26 cellular contexts compared by ENCODE assay signal in genomic region chr6:24564081-24564480, GRCh38.
"Had no signal": no experiment of that assay in that cellular context is flagged by ENCODE, and none has a peak within 500 bp of the region (broad histone marks: within the 10 kb centered on the region; RNA-seq: fewer than 3 reads in every experiment).

No MANE protein-coding gene starts in this region.

- DNase-seq: activated CD4-positive, CD25-positive, alpha-beta regulatory T cell; activated CD8-positive, alpha-beta memory T cell treated with anti-CD3 and anti-CD28 coated beads, Interleukin-2, amount 50 U/mL, for 4 hours; activated CD8-positive, alpha-beta T cell treated with anti-CD3 and anti-CD28 coated beads for 36 hours; activated naive CD4-positive, alpha-beta T cell treated with anti-CD3 and anti-CD28 coated beads, Interleukin-2, amount 50 U/mL, for 16 hours; activated T-cell treated with anti-CD3 and anti-CD28 coated beads, Interleukin-2, amount 50 U/mL, for 72 hours; amniotic stem cell; body of pancreas; central memory CD4-positive, alpha-beta T cell; NCI-H1092; NCI-H1417; NCI-H1694 treated with DMSO at 0.1 percent for 48 hours; NCI-H2227 treated with DMSO at 0.1 percent for 48 hours; NCI-H446 treated with DMSO at 0.1 percent for 48 hours; NCI-H524 treated with DMSO at 0.1 percent for 48 hours; NCI-H774; NK-92 treated with Interleukin-12 subunit alpha and Interleukin-12 subunit beta, amount 100 ng/mL, for 24 hours; OCI-M1; RPMI8226; T-cell; T-helper 2 cell; T1000 had no signal

- ATAC-seq: activated CD8-positive, alpha-beta T cell treated with anti-CD3 and anti-CD28 coated beads for 36 hours; activated T-cell treated with anti-CD3 and anti-CD28 coated beads, Interleukin-2, amount 50 U/mL, for 72 hours; body of pancreas; Panc1; T-cell had no signal

- H3K4me3 ChIP-seq: ascending aorta, body of pancreas, SK-N-MC had no signal

- FAIRE-seq: bronchial epithelial cell, TTC549 had no signal

- H3K36me3 ChIP-seq: ascending aorta had no signal

- H3K27ac ChIP-seq: ascending aorta, body of pancreas, SK-N-MC had no signal

- H3K27me3 ChIP-seq: ascending aorta, body of pancreas had no signal

- H3K9me3 ChIP-seq: ascending aorta, body of pancreas had no signal
